In genomic region chr17:3955373-3955978, GRCh38 we compare ENCODE assay signal across 1 cellular context.
TF ChIP-seq lines count a peak whose summit lies in the region.

No MANE protein-coding gene starts in this region.

TF ChIP-seq in GM23338, 12 proteins besides CTCF, POLR2A, EP300 and RAD21 (continued from another document):
- no peak for TF ChIP-seq ZNF462 (CRISPR knock-in tag; IDR thresholded peaks at IDR 0.05)
